Comparison of ENCODE assay signal across 9 cellular contexts in the genomic region with DNA sequence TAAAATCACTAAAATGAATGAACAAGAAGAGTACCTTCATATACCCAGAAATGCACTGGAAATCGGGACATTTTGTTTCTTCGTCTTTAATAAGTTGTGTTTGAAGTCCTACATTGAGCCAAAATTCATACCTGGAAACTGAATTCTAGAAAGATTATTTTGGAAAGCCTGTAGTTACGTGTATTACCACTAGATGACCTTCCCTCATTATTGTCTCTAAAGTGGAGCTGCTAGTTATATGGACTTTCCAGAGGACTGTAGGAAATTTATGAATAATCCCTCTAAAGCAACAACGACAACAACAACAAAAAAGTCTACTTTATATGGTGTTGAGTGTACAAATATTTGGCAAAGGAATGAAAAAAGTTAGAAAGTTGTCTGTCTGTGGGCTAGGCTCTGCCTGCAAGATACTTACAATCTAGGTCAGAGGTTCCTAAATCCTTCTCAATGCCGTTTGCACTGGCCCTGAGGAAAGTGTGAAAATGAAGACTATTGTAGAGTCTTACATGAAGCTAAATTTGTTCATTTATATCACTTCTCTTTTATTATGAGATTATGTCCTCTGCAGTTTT.
DNase-seq lines count a peak whose midpoint lies in the region; TF ChIP-seq lines count a peak whose summit lies in the region.
"Had no signal": no experiment of that assay in that cellular context is flagged by ENCODE, and none has a peak within 500 bp of the region (broad histone marks: within the 10 kb centered on the region; RNA-seq: fewer than 3 reads in every experiment).

No MANE protein-coding gene starts in this region.

- H3K4me3 ChIP-seq in sigmoid colon, result no peak overlapping the region

- no peaks in the 10 kb centered on the region for H3K27me3 ChIP-seq in sigmoid colon

- H3K9me3 ChIP-seq in sigmoid colon, result no peaks in the 10 kb centered on the region

- no peak for TF ChIP-seq POLR2A in sigmoid colon (IDR thresholded peaks at IDR 0.05)

- H3K27ac ChIP-seq in sigmoid colon, result no peak overlapping the region

- peak in 3 of 4 experiments; percentile 20 to 26 (median 22) for TF ChIP-seq CTCF in sigmoid colon (IDR thresholded peaks at IDR 0.05)

- peak; percentile 30 for DNase-seq in DMS 273 (lab: John Stamatoyannopoulos, UW; ENCODE audit: unreplicated experiment)
- DNase-seq in DMS 273 treated with DMSO at 0.1 percent for 48 hours (lab: John Stamatoyannopoulos, UW), result no peak
- DNase-seq in NCI-H1694 (lab: John Stamatoyannopoulos, UW), result peak; percentile 32
- DNase-seq in dermis microvascular lymphatic vessel endothelial cell (ENCODE audit: low read depth in 2 of 2), result peak; percentile 20 to 31
- DNase-seq in sigmoid colon, result no peak
- DNase-seq in NCI-H1436 treated with DMSO at 0.1 percent for 48 hours (lab: John Stamatoyannopoulos, UW), result no peak
- DNase-seq in NCI-H774 (lab: John Stamatoyannopoulos, UW), result no peak
- DNase-seq in foreskin melanocyte, result no peak
- DNase-seq: cerebellar nuclear complex had no signal

- H3K36me3 ChIP-seq in sigmoid colon, result no peaks in the 10 kb centered on the region

- 74 to 79% methylated on average over 5 of the region's 5 CpGs for WGBS in sigmoid colon, 2 donors

- no peak for TF ChIP-seq EP300 in sigmoid colon (IDR thresholded peaks at IDR 0.05)

- intact Hi-C loops in sigmoid colon (cut with DNase I), result no loop called here

- H3K4me1 ChIP-seq in sigmoid colon, result no peaks in the 10 kb centered on the region

Comparison
In these comparisons a context has a peak if more than half of its experiments do, and no peak if none do; other contexts are left out.
1. DNase-seq: peak in DMS 273 (single experiment), NCI-H1694 (single experiment) and dermis microvascular lymphatic vessel endothelial cell (2 of 2); none in DMS 273 treated with DMSO at 0.1 percent for 48 hours (single experiment), sigmoid colon (single experiment), NCI-H1436 treated with DMSO at 0.1 percent for 48 hours (single experiment), NCI-H774 (single experiment) and foreskin melanocyte (single experiment).